In the genomic region with DNA sequence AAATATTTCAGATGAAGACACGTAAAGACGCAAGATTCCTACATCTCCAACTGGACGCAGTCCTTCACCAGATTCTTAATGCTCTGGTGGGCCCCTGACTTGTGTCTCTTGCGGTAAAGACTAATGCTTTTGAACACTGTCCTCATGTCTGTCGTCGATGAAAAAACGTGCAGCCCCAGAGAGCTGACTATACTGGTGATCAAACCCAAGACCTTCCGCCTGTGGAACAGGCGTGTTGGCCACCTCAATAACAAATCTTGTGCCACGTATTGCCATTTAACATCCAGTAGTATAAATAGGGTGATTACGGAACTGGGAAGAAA, we compare ENCODE assay signal across 8 cellular contexts. TPM values are rescaled to one million over a fixed set of nuclear protein-coding genes. Genes with fewer than 3 reads are reported as not detected.
DNase-seq lines count a peak whose midpoint lies in the region; ATAC-seq, FAIRE-seq and TF ChIP-seq lines count a peak whose summit lies in the region.

No MANE protein-coding gene starts in this region.

- H3K79me2 ChIP-seq in Karpas-422 (ENCODE audit: low read length) (no peaks in the 10 kb centered on the region), keratinocyte (ENCODE audit: control insufficient read depth, insufficient read depth, low read length) (no peaks in the 10 kb centered on the region)

- intact Hi-C loops in mucosa of descending colon (cut with DNase I, micrococcal nuclease): no loop called here

- H3K4me1 Mint-ChIP-seq in activated T-cell treated with anti-CD3 and anti-CD28 coated beads, Interleukin-2, amount 50 U/mL, for 72 hours (ENCODE audit: low read depth): peaks cover 56% of the 10 kb centered on the region

- TF ChIP-seq CTCF in keratinocyte (optimal IDR thresholded peaks at IDR 0.05 in 1 of 3, IDR thresholded peaks at IDR 0.05 in 1 of 3, conservative IDR thresholded peaks at IDR 0.05 in 1 of 3; ENCODE audit: extremely low read depth in 1 of 3, insufficient read depth in 2 of 3, low read length in 3 of 3): no peak
- no peak for TF ChIP-seq CTCF in mucosa of descending colon (IDR thresholded peaks at IDR 0.05)

- no peaks in the 10 kb centered on the region for H3K9me2 ChIP-seq in Karpas-422 (replicated peaks; ENCODE audit: insufficient read depth, low read length)

- no peaks in the 10 kb centered on the region for H3K36me3 ChIP-seq in Karpas-422 (ENCODE audit: insufficient read depth, low read length)
- H3K36me3 ChIP-seq in keratinocyte (ENCODE audit: control insufficient read depth in 2 of 2, extremely low read depth in 1 of 2, insufficient read depth in 2 of 2, low read length in 2 of 2): no peaks in the 10 kb centered on the region
- no peaks in the 10 kb centered on the region for H3K36me3 ChIP-seq in mucosa of descending colon (ENCODE audit: low read depth)

- FAIRE-seq in keratinocyte (lab: Jason Lieb, UNC): no peak

- H3K27me3 ChIP-seq in Karpas-422 (ENCODE audit: low read length): no peaks in the 10 kb centered on the region
- no peaks in the 10 kb centered on the region for H3K27me3 ChIP-seq in keratinocyte (ENCODE audit: control insufficient read depth, extremely low read depth, insufficient read depth, low read length)

- peak overlapping the region; percentile 51 for H3K4me2 ChIP-seq in Karpas-422 (ENCODE audit: low read depth, low read length, poor library complexity, severe bottlenecking)
- peak overlapping the region; percentile 70 for H3K4me2 ChIP-seq in keratinocyte (ENCODE audit: control insufficient read depth, extremely low read depth, insufficient read depth, low read depth, low read length)

- no peaks in the 10 kb centered on the region for H3K27me3 Mint-ChIP-seq in activated T-cell treated with anti-CD3 and anti-CD28 coated beads, Interleukin-2, amount 50 U/mL, for 72 hours (ENCODE audit: low read depth)

- H3K36me3 Mint-ChIP-seq in activated T-cell treated with anti-CD3 and anti-CD28 coated beads, Interleukin-2, amount 50 U/mL, for 72 hours (ENCODE audit: insufficient read depth in 2 of 2): peaks cover 2% of the 10 kb centered on the region in 2 donors

- peak overlapping the region; percentile 79 to 82 for H3K4me3 Mint-ChIP-seq in activated T-cell treated with anti-CD3 and anti-CD28 coated beads, Interleukin-2, amount 50 U/mL, for 72 hours

- ATAC-seq in activated CD4-positive, CD25-positive, alpha-beta regulatory T cell treated with anti-CD3 and anti-CD28 coated beads, Interleukin-2, amount 50 U/mL, for 24 hours: peak; percentile 5 to 12
- peak; percentile 29 to 30 for ATAC-seq in activated T-cell treated with anti-CD3 and anti-CD28 coated beads, Interleukin-2, amount 50 U/mL, for 72 hours (replicated peaks in 1 of 2)
- ATAC-seq in GM21526 (IDR thresholded peaks at IDR 0.05; ENCODE audit: low FRiP score, unreplicated experiment) (no peak), mucosa of descending colon (no peak)

- H3K4me1 ChIP-seq in Karpas-422 (ENCODE audit: low read length) (peaks cover 35% of the 10 kb centered on the region), keratinocyte (ENCODE audit: control insufficient read depth, extremely low read depth, insufficient read depth, low read length) (peaks cover 5% of the 10 kb centered on the region), mucosa of descending colon (ENCODE audit: low read depth) (peaks cover 7% of the 10 kb centered on the region)

- H3K4me3 ChIP-seq in Karpas-422 (ENCODE audit: low read length): peak overlapping the region; percentile 31; the same call in 1 of the 2 replicates
- peak overlapping the region; percentile 13 to 31 (median 22) for H3K4me3 ChIP-seq in keratinocyte (ENCODE audit: control insufficient read depth in 2 of 3, extremely low read depth in 1 of 3, insufficient read depth in 2 of 3, low read depth in 1 of 3, low read length in 3 of 3)
- H3K4me3 ChIP-seq in mucosa of descending colon: no peak overlapping the region

- H3K27ac ChIP-seq in Karpas-422 (ENCODE audit: low read length) (no peak overlapping the region), keratinocyte (ENCODE audit: control insufficient read depth, insufficient read depth, low read length) (peak overlapping the region; percentile 34)

- H2AFZ ChIP-seq in Karpas-422 (ENCODE audit: low read length): 0 out of 2 replicates have a peak overlapping the region, but pooled peaks have one; percentile 1
- peak overlapping the region; percentile 45 for H2AFZ ChIP-seq in keratinocyte (ENCODE audit: control insufficient read depth, low read length)

- DNase-seq in activated CD4-positive, CD25-positive, alpha-beta regulatory T cell (lab: John Stamatoyannopoulos, UW): no peak
- DNase-seq in Karpas-422 (peak; percentile 49), keratinocyte (ENCODE audit: low read depth, low spot score) (no peak), NCI-H187 treated with DMSO at 0.1 percent for 48 hours (lab: John Stamatoyannopoulos, UW) (no peak), mucosa of descending colon (no peak)
- DNase-seq in activated T-cell treated with anti-CD3 and anti-CD28 coated beads, Interleukin-2, amount 50 U/mL, for 72 hours: peak in 1 of 2 donors; percentile 34

- H4K20me1 ChIP-seq in Karpas-422 (ENCODE audit: insufficient read depth, low read depth, low read length): no peaks in the 10 kb centered on the region
- no peaks in the 10 kb centered on the region for H4K20me1 ChIP-seq in keratinocyte (ENCODE audit: control insufficient read depth, extremely low read depth, insufficient read depth, low read length)

- H3K27ac Mint-ChIP-seq in activated T-cell treated with anti-CD3 and anti-CD28 coated beads, Interleukin-2, amount 50 U/mL, for 72 hours: peak overlapping the region; percentile 80

- H3K9me1 ChIP-seq in keratinocyte (ENCODE audit: control insufficient read depth, extremely low read depth, insufficient read depth, low read length): no peaks in the 10 kb centered on the region

- H3K9me3 ChIP-seq in Karpas-422 (ENCODE audit: low read length) (no peaks in the 10 kb centered on the region), keratinocyte (ENCODE audit: control insufficient read depth, low read depth, low read length) (no peaks in the 10 kb centered on the region), mucosa of descending colon (no peaks in the 10 kb centered on the region)

- H3K9ac ChIP-seq in Karpas-422 (ENCODE audit: low read length) (peak overlapping the region; percentile 14; the same call in 1 of the 2 replicates), keratinocyte (ENCODE audit: control insufficient read depth, extremely low read depth, insufficient read depth, low read length) (peak overlapping the region; percentile 41)

- H3K9me3 Mint-ChIP-seq in activated T-cell treated with anti-CD3 and anti-CD28 coated beads, Interleukin-2, amount 50 U/mL, for 72 hours: no peaks in the 10 kb centered on the region

- dilution Hi-C loops in keratinocyte (cut with MboI; ENCODE audit: extremely low pct_ligation_motif_present, low sequenced_read_pairs): no loop called here

RNA-seq across cellular contexts. Expression of gene OR4D9, which starts 45.5 kb away (rescaled TPM):
- 0.18 TPM in 1 of 2 replicates, not detected in the other for total RNA-seq in Karpas-422 (2014; rRNA removed; shearing (Covaris generic); ENCODE audit: low replicate concordance)
- total RNA-seq in activated T-cell treated with anti-CD3 and anti-CD28 coated beads, Interleukin-2, amount 50 U/mL, for 72 hours: not detected
- not detected in 3 replicates for polyA plus RNA-seq in keratinocyte
- not detected for polyA plus RNA-seq in keratinocyte (2011; ENCODE audit: low read depth)
- not detected in 2 replicates for polyA plus RNA-seq in keratinocyte (2011; cell fraction: cytosol; rRNA removed)
- polyA plus RNA-seq in keratinocyte (2011; cell fraction: nucleus; rRNA removed): not detected in 2 replicates
- not detected in 2 replicates for polyA plus RNA-seq in keratinocyte (2012; ENCODE audit: low replicate concordance)
- not detected in 3 replicates for polyA minus RNA-seq in keratinocyte
- polyA minus RNA-seq in keratinocyte (2011; cell fraction: cytosol; rRNA and poly(A)+ RNA removed): not detected
- polyA minus RNA-seq in keratinocyte (2011; cell fraction: nucleus; rRNA and poly(A)+ RNA removed): not detected in 2 replicates
- not detected for total RNA-seq in mucosa of descending colon

RNA-seq across cellular contexts. Expression of gene OR4D11, which starts 53.5 kb away (rescaled TPM):
- total RNA-seq in Karpas-422 (2014; rRNA removed; shearing (Covaris generic); ENCODE audit: low replicate concordance): not detected in 2 replicates
- total RNA-seq in activated T-cell treated with anti-CD3 and anti-CD28 coated beads, Interleukin-2, amount 50 U/mL, for 72 hours: not detected
- not detected in 3 replicates for polyA plus RNA-seq in keratinocyte
- polyA plus RNA-seq in keratinocyte (2011; ENCODE audit: low read depth): not detected
- not detected in 2 replicates for polyA plus RNA-seq in keratinocyte (2011; cell fraction: cytosol; rRNA removed)
- not detected in 2 replicates for polyA plus RNA-seq in keratinocyte (2011; cell fraction: nucleus; rRNA removed)
- polyA plus RNA-seq in keratinocyte (2012; ENCODE audit: low replicate concordance): not detected in 2 replicates
- not detected in 3 replicates for polyA minus RNA-seq in keratinocyte
- polyA minus RNA-seq in keratinocyte (2011; cell fraction: cytosol; rRNA and poly(A)+ RNA removed): not detected
- polyA minus RNA-seq in keratinocyte (2011; cell fraction: nucleus; rRNA and poly(A)+ RNA removed): not detected in 2 replicates
- total RNA-seq in mucosa of descending colon: not detected

RNA-seq across cellular contexts. Expression of gene OSBP, which starts 58.7 kb away (rescaled TPM):
- 17.2 and 29.7 TPM in 2 replicates for total RNA-seq in Karpas-422 (2014; rRNA removed; shearing (Covaris generic); ENCODE audit: low replicate concordance)
- 10 to 100 TPM; 61.9 to 67.4 TPM for total RNA-seq in activated T-cell treated with anti-CD3 and anti-CD28 coated beads, Interleukin-2, amount 50 U/mL, for 72 hours
- 22.8 to 34.6 TPM (median 31.9 TPM) in 3 replicates for polyA plus RNA-seq in keratinocyte
- polyA plus RNA-seq in keratinocyte (2011; ENCODE audit: low read depth): 57.7 TPM
- polyA plus RNA-seq in keratinocyte (2011; cell fraction: cytosol; rRNA removed): 24.7 and 38.4 TPM in 2 replicates
- 55.2 and 58.5 TPM in 2 replicates for polyA plus RNA-seq in keratinocyte (2011; cell fraction: nucleus; rRNA removed)
- polyA plus RNA-seq in keratinocyte (2012; ENCODE audit: low replicate concordance): 27.6 and 29.5 TPM in 2 replicates
- 23.9 to 42.5 TPM (median 33.0 TPM) in 3 replicates for polyA minus RNA-seq in keratinocyte
- polyA minus RNA-seq in keratinocyte (2011; cell fraction: cytosol; rRNA and poly(A)+ RNA removed): 19.0 TPM
- polyA minus RNA-seq in keratinocyte (2011; cell fraction: nucleus; rRNA and poly(A)+ RNA removed): 30.9 and 52.7 TPM in 2 replicates
- 10 to 100 TPM; 55.0 to 57.8 (median 55.9) TPM for total RNA-seq in mucosa of descending colon

Comparison
In these comparisons a context has a peak if more than half of its experiments do, and no peak if none do; other contexts are left out.
1. ATAC-seq: peak in activated CD4-positive, CD25-positive, alpha-beta regulatory T cell treated with anti-CD3 and anti-CD28 coated beads, Interleukin-2, amount 50 U/mL, for 24 hours (2 of 2) and activated T-cell treated with anti-CD3 and anti-CD28 coated beads, Interleukin-2, amount 50 U/mL, for 72 hours (2 of 2); none in GM21526 (single experiment) and mucosa of descending colon (single experiment).